Comparison of ENCODE assay signal across 8 cellular contexts in genomic region chr12:6943719-6944380, GRCh38. TPM values are rescaled to one million over a fixed set of nuclear protein-coding genes. Genes with fewer than 3 reads are reported as not detected.
DNase-seq lines count a peak whose midpoint lies in the region; ATAC-seq lines count a peak whose summit lies in the region.

C12orf57 (plus strand) TSS chr12:6944022; CDS start chr12:6944122, 100 bp downstream.
RNU7-1 (plus strand) TSS chr12:6943816.

- peak; percentile 60 for DNase-seq in NCI-H1436 treated with DMSO at 0.1 percent for 48 hours (lab: John Stamatoyannopoulos, UW)
- peak; percentile 99 for DNase-seq in SW480 (ENCODE audit: low spot score)
- peak in 53 of 58 donors; percentile 19 to 89 (median 66) for DNase-seq in anterior cingulate cortex (lab: John Stamatoyannopoulos, UW)
- DNase-seq in left ventricle myocardium superior = peak; percentile 86
- peak; percentile 89 for DNase-seq in putamen (ENCODE audit: low spot score)

- ATAC-seq in GM18498 (IDR thresholded peaks at IDR 0.05; ENCODE audit: unreplicated experiment) (peak; percentile 41), HG02852 (IDR thresholded peaks at IDR 0.05; ENCODE audit: unreplicated experiment) (peak; percentile 33), left ventricle myocardium superior (peak; percentile 69), GM18519 (IDR thresholded peaks at IDR 0.05; ENCODE audit: low FRiP score, unreplicated experiment) (no peak)

- intact Hi-C loops in left ventricle myocardium superior (cut with micrococcal nuclease) = no loop called here

RNA-seq across cellular contexts. Expression of gene C12orf57, which starts in this region (rescaled TPM):
- total RNA-seq in left ventricle myocardium superior = 238 TPM

RNA-seq across cellular contexts. Expression of gene RNU7-1, which starts in this region (rescaled TPM):
- not detected for total RNA-seq in left ventricle myocardium superior
